ENCODE assay signal across 1 cellular context in the genomic region with DNA sequence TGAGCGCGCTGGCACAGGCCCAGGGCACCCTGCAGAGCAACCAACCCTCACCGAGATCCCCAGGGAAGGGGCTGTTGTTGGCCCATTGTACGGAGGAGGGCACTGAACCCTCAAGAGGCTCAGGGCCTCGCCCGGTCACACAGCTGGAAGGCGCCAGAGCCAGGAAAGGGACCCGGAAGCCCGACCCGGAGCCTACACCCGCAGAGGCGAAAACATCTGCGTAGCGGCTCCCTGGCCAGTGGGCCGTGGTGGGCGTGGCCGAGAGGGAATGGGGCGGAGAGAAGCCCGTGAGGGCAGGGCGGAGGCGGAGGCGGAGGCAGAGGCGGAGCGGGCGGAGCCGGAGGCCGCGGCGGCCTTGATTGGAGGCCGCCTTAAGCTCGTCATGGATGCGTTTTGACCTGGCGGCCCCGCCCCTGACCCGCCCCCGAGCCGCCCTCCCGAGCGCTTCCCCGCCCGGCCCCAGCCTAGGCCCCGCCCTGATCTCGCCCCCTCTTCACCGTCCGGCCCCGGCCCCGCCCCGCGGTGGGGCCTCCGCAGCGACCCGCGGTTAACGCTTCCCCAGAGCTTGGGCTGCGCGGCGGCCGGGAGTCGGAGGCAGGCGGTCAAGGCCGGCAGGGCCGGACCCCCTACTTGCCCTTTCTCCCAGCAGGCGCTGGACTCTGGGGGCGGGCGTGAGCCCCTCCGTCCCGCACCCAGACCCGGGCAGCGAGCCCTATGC.
TF ChIP-seq lines count a peak whose summit lies in the region.

No MANE protein-coding gene starts in this region.

TF ChIP-seq in K562, 482 proteins besides CTCF, POLR2A, EP300 and RAD21 (continued from another document and continues in another):
- TF ChIP-seq, protein P1, sequence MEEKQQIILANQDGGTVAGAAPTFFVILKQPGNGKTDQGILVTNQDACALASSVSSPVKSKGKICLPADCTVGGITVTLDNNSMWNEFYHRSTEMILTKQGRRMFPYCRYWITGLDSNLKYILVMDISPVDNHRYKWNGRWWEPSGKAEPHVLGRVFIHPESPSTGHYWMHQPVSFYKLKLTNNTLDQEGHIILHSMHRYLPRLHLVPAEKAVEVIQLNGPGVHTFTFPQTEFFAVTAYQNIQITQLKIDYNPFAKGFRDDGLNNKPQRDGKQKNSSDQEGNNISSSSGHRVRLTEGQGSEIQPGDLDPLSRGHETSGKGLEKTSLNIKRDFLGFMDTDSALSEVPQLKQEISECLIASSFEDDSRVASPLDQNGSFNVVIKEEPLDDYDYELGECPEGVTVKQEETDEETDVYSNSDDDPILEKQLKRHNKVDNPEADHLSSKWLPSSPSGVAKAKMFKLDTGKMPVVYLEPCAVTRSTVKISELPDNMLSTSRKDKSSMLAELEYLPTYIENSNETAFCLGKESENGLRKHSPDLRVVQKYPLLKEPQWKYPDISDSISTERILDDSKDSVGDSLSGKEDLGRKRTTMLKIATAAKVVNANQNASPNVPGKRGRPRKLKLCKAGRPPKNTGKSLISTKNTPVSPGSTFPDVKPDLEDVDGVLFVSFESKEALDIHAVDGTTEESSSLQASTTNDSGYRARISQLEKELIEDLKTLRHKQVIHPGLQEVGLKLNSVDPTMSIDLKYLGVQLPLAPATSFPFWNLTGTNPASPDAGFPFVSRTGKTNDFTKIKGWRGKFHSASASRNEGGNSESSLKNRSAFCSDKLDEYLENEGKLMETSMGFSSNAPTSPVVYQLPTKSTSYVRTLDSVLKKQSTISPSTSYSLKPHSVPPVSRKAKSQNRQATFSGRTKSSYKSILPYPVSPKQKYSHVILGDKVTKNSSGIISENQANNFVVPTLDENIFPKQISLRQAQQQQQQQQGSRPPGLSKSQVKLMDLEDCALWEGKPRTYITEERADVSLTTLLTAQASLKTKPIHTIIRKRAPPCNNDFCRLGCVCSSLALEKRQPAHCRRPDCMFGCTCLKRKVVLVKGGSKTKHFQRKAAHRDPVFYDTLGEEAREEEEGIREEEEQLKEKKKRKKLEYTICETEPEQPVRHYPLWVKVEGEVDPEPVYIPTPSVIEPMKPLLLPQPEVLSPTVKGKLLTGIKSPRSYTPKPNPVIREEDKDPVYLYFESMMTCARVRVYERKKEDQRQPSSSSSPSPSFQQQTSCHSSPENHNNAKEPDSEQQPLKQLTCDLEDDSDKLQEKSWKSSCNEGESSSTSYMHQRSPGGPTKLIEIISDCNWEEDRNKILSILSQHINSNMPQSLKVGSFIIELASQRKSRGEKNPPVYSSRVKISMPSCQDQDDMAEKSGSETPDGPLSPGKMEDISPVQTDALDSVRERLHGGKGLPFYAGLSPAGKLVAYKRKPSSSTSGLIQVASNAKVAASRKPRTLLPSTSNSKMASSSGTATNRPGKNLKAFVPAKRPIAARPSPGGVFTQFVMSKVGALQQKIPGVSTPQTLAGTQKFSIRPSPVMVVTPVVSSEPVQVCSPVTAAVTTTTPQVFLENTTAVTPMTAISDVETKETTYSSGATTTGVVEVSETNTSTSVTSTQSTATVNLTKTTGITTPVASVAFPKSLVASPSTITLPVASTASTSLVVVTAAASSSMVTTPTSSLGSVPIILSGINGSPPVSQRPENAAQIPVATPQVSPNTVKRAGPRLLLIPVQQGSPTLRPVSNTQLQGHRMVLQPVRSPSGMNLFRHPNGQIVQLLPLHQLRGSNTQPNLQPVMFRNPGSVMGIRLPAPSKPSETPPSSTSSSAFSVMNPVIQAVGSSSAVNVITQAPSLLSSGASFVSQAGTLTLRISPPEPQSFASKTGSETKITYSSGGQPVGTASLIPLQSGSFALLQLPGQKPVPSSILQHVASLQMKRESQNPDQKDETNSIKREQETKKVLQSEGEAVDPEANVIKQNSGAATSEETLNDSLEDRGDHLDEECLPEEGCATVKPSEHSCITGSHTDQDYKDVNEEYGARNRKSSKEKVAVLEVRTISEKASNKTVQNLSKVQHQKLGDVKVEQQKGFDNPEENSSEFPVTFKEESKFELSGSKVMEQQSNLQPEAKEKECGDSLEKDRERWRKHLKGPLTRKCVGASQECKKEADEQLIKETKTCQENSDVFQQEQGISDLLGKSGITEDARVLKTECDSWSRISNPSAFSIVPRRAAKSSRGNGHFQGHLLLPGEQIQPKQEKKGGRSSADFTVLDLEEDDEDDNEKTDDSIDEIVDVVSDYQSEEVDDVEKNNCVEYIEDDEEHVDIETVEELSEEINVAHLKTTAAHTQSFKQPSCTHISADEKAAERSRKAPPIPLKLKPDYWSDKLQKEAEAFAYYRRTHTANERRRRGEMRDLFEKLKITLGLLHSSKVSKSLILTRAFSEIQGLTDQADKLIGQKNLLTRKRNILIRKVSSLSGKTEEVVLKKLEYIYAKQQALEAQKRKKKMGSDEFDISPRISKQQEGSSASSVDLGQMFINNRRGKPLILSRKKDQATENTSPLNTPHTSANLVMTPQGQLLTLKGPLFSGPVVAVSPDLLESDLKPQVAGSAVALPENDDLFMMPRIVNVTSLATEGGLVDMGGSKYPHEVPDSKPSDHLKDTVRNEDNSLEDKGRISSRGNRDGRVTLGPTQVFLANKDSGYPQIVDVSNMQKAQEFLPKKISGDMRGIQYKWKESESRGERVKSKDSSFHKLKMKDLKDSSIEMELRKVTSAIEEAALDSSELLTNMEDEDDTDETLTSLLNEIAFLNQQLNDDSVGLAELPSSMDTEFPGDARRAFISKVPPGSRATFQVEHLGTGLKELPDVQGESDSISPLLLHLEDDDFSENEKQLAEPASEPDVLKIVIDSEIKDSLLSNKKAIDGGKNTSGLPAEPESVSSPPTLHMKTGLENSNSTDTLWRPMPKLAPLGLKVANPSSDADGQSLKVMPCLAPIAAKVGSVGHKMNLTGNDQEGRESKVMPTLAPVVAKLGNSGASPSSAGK (IDR thresholded peaks at IDR 0.05) = 0 out of 2 replicates have a peak, but pooled peaks have one; percentile 27
- no peak for TF ChIP-seq ZNF121 (CRISPR knock-in tag; conservative IDR thresholded peaks at IDR 0.05)
- 0 out of 4 replicates have a peak, but pooled peaks of 1 of the 2 experiments have one; percentile 49 for TF ChIP-seq TEAD1 (CRISPR knock-in tag; IDR thresholded peaks at IDR 0.05)
- no peak for TF ChIP-seq ZNF347 (CRISPR knock-in tag; IDR thresholded peaks at IDR 0.05; ENCODE audit: low read depth)
- no peak for TF ChIP-seq ZNF384 (IDR thresholded peaks at IDR 0.05; ENCODE audit: low read depth, low read length)
- no peak for TF ChIP-seq ZNF589 (CRISPR knock-in tag; IDR thresholded peaks at IDR 0.05; ENCODE audit: low read depth)
- no peak for TF ChIP-seq ZNF274 (IDR thresholded peaks at IDR 0.05; ENCODE audit: borderline replicate concordance, low read depth, low read length)
- no peak for TF ChIP-seq MIER1 (IDR thresholded peaks at IDR 0.05; ENCODE audit: low read depth)
- TF ChIP-seq ARNT (IDR thresholded peaks at IDR 0.05) = no peak
- no peak for TF ChIP-seq TRIM24 (IDR thresholded peaks at IDR 0.05)
- no peak for TF ChIP-seq HDAC8 (tag; IDR thresholded peaks at IDR 0.05)
- TF ChIP-seq ZNF41 (CRISPR knock-in tag; conservative IDR thresholded peaks at IDR 0.05) = 0 out of 2 replicates have a peak, but pooled peaks have one; percentile 13
- no peak for TF ChIP-seq NUFIP1 (IDR thresholded peaks at IDR 0.05; ENCODE audit: partially characterized antibody)
- peak; percentile 91; the same call in 1 of the 2 replicates for TF ChIP-seq ZBTB7A (IDR thresholded peaks at IDR 0.05; ENCODE audit: borderline replicate concordance, control insufficient read depth, low read depth, low read length)
- TF ChIP-seq, protein P2, sequence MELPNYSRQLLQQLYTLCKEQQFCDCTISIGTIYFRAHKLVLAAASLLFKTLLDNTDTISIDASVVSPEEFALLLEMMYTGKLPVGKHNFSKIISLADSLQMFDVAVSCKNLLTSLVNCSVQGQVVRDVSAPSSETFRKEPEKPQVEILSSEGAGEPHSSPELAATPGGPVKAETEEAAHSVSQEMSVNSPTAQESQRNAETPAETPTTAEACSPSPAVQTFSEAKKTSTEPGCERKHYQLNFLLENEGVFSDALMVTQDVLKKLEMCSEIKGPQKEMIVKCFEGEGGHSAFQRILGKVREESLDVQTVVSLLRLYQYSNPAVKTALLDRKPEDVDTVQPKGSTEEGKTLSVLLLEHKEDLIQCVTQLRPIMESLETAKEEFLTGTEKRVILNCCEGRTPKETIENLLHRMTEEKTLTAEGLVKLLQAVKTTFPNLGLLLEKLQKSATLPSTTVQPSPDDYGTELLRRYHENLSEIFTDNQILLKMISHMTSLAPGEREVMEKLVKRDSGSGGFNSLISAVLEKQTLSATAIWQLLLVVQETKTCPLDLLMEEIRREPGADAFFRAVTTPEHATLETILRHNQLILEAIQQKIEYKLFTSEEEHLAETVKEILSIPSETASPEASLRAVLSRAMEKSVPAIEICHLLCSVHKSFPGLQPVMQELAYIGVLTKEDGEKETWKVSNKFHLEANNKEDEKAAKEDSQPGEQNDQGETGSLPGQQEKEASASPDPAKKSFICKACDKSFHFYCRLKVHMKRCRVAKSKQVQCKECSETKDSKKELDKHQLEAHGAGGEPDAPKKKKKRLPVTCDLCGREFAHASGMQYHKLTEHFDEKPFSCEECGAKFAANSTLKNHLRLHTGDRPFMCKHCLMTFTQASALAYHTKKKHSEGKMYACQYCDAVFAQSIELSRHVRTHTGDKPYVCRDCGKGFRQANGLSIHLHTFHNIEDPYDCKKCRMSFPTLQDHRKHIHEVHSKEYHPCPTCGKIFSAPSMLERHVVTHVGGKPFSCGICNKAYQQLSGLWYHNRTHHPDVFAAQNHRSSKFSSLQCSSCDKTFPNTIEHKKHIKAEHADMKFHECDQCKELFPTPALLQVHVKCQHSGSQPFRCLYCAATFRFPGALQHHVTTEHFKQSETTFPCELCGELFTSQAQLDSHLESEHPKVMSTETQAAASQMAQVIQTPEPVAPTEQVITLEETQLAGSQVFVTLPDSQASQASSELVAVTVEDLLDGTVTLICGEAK (IDR thresholded peaks at IDR 0.05) = no peak
- TF ChIP-seq, protein P2 (CRISPR knock-in tag; IDR thresholded peaks at IDR 0.05) = no peak
- TF ChIP-seq PURB (CRISPR knock-in tag; IDR thresholded peaks at IDR 0.05; ENCODE audit: low read depth) = no peak
- no peak for TF ChIP-seq KLF1 (tag; IDR thresholded peaks at IDR 0.05)
- no peak for TF ChIP-seq ZNF124 (CRISPR knock-in tag; IDR thresholded peaks at IDR 0.05)
- TF ChIP-seq, protein P3, sequence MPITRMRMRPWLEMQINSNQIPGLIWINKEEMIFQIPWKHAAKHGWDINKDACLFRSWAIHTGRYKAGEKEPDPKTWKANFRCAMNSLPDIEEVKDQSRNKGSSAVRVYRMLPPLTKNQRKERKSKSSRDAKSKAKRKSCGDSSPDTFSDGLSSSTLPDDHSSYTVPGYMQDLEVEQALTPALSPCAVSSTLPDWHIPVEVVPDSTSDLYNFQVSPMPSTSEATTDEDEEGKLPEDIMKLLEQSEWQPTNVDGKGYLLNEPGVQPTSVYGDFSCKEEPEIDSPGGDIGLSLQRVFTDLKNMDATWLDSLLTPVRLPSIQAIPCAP (CRISPR knock-in tag; IDR thresholded peaks at IDR 0.05; ENCODE audit: borderline replicate concordance) = no peak
- no peak for TF ChIP-seq HMG20A (CRISPR knock-in tag; conservative IDR thresholded peaks at IDR 0.05)
- TF ChIP-seq FOXK2 (conservative IDR thresholded peaks at IDR 0.05 in 1 of 2, IDR thresholded peaks at IDR 0.05 in 1 of 2; ENCODE audit: low read depth in 2 of 2) = peak in 1 of 2 experiments; percentile 33; a peak in 2 of 4 replicates
- TF ChIP-seq, protein P4, sequence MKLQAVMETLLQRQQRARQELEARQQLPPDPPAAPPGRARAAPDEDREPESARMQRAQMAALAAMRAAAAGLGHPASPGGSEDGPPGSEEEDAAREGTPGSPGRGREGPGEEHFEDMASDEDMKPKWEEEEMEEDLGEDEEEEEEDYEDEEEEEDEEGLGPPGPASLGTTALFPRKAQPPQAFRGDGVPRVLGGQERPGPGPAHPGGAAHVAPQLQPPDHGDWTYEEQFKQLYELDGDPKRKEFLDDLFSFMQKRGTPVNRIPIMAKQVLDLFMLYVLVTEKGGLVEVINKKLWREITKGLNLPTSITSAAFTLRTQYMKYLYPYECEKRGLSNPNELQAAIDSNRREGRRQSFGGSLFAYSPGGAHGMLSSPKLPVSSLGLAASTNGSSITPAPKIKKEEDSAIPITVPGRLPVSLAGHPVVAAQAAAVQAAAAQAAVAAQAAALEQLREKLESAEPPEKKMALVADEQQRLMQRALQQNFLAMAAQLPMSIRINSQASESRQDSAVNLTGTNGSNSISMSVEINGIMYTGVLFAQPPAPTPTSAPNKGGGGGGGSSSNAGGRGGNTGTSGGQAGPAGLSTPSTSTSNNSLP (IDR thresholded peaks at IDR 0.05; ENCODE audit: borderline replicate concordance, low read depth, low read length) = no peak
- no peak for TF ChIP-seq ZNF174 (CRISPR knock-in tag; IDR thresholded peaks at IDR 0.05)
- TF ChIP-seq, protein P5, sequence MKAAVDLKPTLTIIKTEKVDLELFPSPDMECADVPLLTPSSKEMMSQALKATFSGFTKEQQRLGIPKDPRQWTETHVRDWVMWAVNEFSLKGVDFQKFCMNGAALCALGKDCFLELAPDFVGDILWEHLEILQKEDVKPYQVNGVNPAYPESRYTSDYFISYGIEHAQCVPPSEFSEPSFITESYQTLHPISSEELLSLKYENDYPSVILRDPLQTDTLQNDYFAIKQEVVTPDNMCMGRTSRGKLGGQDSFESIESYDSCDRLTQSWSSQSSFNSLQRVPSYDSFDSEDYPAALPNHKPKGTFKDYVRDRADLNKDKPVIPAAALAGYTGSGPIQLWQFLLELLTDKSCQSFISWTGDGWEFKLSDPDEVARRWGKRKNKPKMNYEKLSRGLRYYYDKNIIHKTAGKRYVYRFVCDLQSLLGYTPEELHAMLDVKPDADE (conservative IDR thresholded peaks at IDR 0.05; ENCODE audit: control insufficient read depth, low read depth, low read length) = peak; percentile 66
- TF ChIP-seq SRSF3 (IDR thresholded peaks at IDR 0.05; ENCODE audit: insufficient read depth, low read length) = no peak
- TF ChIP-seq ZNF785 (CRISPR knock-in tag; IDR thresholded peaks at IDR 0.05) = no peak
- TF ChIP-seq BRF1 (IDR thresholded peaks at IDR 0.05; ENCODE audit: borderline replicate concordance, extremely low read depth, insufficient read length) = no peak
